18 cellular contexts compared by ENCODE assay signal in the genomic region with DNA sequence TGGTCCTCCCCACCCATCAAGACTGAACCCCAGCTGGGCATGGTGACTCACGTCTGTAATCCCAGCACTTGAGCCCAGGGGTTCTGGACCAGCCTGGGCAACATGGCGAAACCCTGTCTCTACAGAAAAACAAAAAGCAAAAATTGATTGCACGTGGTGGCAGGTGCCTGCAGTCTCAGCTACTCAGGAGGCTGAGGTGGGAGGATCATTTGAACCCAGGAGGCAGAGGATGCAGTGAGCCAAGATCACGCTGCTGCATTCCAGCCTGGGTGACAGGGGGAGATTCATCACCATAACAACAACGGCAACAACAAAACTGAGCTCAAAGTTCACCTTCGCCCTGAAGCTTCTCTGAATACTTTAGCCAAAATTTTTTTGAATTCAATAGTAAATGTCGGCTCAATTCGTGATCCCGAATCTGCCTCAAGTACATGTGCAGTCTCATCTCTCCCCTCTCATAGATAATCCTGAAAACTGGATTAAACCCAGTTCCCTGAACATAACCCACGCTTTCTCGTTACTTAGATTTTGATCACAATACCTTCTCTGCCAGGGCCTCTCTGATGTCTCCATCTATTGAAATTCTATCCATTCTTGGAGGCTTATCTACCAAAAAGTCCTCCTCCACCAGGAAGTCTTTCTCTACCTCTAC. TPM values are rescaled to one million over a fixed set of nuclear protein-coding genes. Genes with fewer than 3 reads are reported as not detected.
A peak's percentile ranks its signal among the peaks of the same experiment; 100 is the strongest.
DNase-seq lines count a peak whose midpoint lies in the region; ATAC-seq, FAIRE-seq and TF ChIP-seq lines count a peak whose summit lies in the region.
"Had no signal": no experiment of that assay in that cellular context is flagged by ENCODE, and none has a peak within 500 bp of the region (broad histone marks: within the 10 kb centered on the region; RNA-seq: fewer than 3 reads in every experiment).

No MANE protein-coding gene starts in this region.

- H4K91ac ChIP-seq in H9 (ENCODE audit: insufficient read length, low read depth, low read length) = no peak overlapping the region

- DNase-seq in H9 = peak; percentile 53
- DNase-seq in K562 (ENCODE audit: extremely low read depth in 1 of 4, low spot score in 3 of 4) = no peak
- peak; percentile 79 for DNase-seq in HepG2 (ENCODE audit: low spot score)
- no peak for DNase-seq in stimulated activated naive CD4-positive, alpha-beta T cell (lab: John Stamatoyannopoulos, UW)
- DNase-seq: CD8-positive, alpha-beta T cell; COR-L47; DMS153; DMS79 treated with DMSO at 0.1 percent for 48 hours; EL; GDM1; H7 had no signal

- H3K27ac ChIP-seq in H9 (ENCODE audit: insufficient read length, low read depth, low read length) = no peak overlapping the region
- H3K27ac ChIP-seq in K562 (ENCODE audit: extremely low read depth, low read depth, low read length) = no peak overlapping the region
- H3K27ac ChIP-seq in HepG2 (ENCODE audit: extremely low read length, insufficient read depth, low read length) = peak overlapping the region; percentile 54
- H3K27ac ChIP-seq: A549 had no signal

- H3K79me2 ChIP-seq in H9 (ENCODE audit: insufficient read depth, low read length) (no peaks in the 10 kb centered on the region), K562 (ENCODE audit: control insufficient read depth, insufficient read depth, low read length) (no peaks in the 10 kb centered on the region), HepG2 (ENCODE audit: insufficient read depth, low read length) (no peaks in the 10 kb centered on the region)

- no peak overlapping the region for H3K4me2 ChIP-seq in H9 (ENCODE audit: insufficient read depth, insufficient read length, low read length)
- no peak overlapping the region for H3K4me2 ChIP-seq in K562 (ENCODE audit: insufficient read depth, low read length)
- H3K4me2 ChIP-seq in HepG2 (ENCODE audit: low read depth, low read length) = peak overlapping the region; percentile 75
- H3K4me2 ChIP-seq: A549 had no signal

- H3K36me3 Mint-ChIP-seq in H9 (ENCODE audit: insufficient read depth in 1 of 3, low read depth in 3 of 3) = no peaks in the 10 kb centered on the region
- H3K36me3 Mint-ChIP-seq: CD14-positive monocyte; CD8-positive, alpha-beta T cell had no signal

- H4K20me1 ChIP-seq in H9 (ENCODE audit: control insufficient read depth, insufficient read depth, insufficient read length) (no peaks in the 10 kb centered on the region), K562 (replicated peaks; ENCODE audit: control insufficient read depth, insufficient read depth, low read length) (no peaks in the 10 kb centered on the region), HepG2 (ENCODE audit: insufficient read depth, low read length) (no peaks in the 10 kb centered on the region)

- H3K79me1 ChIP-seq in H9 (ENCODE audit: insufficient read depth, low read depth, low read length, poor library complexity, severe bottlenecking) = no peaks in the 10 kb centered on the region

- H3K4ac ChIP-seq in H9 (ENCODE audit: low read depth, low read length) = no peak overlapping the region

- peak overlapping the region; percentile 77 for H3T11ph ChIP-seq in H9 (ENCODE audit: low read length)

- no peak overlapping the region for H2BK12ac ChIP-seq in H9 (ENCODE audit: insufficient read length, low read depth, low read length)

- no peaks in the 10 kb centered on the region for H3K9me3 Mint-ChIP-seq in H9
- H3K9me3 Mint-ChIP-seq: CD14-positive monocyte; CD8-positive, alpha-beta T cell had no signal

- WGBS in H9 (ENCODE audit: extremely low coverage, insufficient read length, low lambda C conversion rate) = no CpG with 5 or more reads among the region's 11 CpGs
- 7% methylated on average over 10 of the region's 11 CpGs for WGBS in K562 (ENCODE audit: insufficient coverage, low coverage, missing lambda C conversion rate)
- WGBS in HepG2 (ENCODE audit: low lambda C conversion rate) = 13% methylated on average over 11 of the region's 11 CpGs

- no peak overlapping the region for H4K8ac ChIP-seq in H9 (replicated peaks; ENCODE audit: insufficient read length, low read depth, low read length)

- no peaks in the 10 kb centered on the region for H3K27me3 Mint-ChIP-seq in H9 (ENCODE audit: low read depth)

- H3K27me3 ChIP-seq in H9 (ENCODE audit: insufficient read depth, low read length) (no peaks in the 10 kb centered on the region), K562 (ENCODE audit: control insufficient read depth in 2 of 2, insufficient read depth in 2 of 2, low read length in 2 of 2) (peaks cover 9 to 30% of the 10 kb centered on the region in 2 experiments; a peak in 4 of 5 replicates), HepG2 (ENCODE audit: control insufficient read depth in 1 of 2, insufficient read depth in 2 of 2, low read length in 2 of 2) (no peaks in the 10 kb centered on the region)

- H3K9me1 ChIP-seq in K562 (ENCODE audit: control insufficient read depth, insufficient read depth, low read length) = no peaks in the 10 kb centered on the region

- H3K56ac ChIP-seq in H9 (ENCODE audit: insufficient read length, low read depth, low read length) = no peak overlapping the region

- no peak overlapping the region for H3K23ac ChIP-seq in H9 (ENCODE audit: insufficient read length, low read depth, low read length)

- H2AK5ac ChIP-seq in H9 (ENCODE audit: insufficient read length, low read length) = no peak overlapping the region

- no peaks in the 10 kb centered on the region for H3K23me2 ChIP-seq in H9 (ENCODE audit: insufficient read length, low read depth, low read length, poor library complexity, severe bottlenecking)

- in situ Hi-C loops in K562 (cut with MboI) = no loop called here
- in situ Hi-C loops in HepG2 (cut with HindIII; ENCODE audit: extremely low pct_ligation_motif_present, low pct_unique_long_range_greater_than_20kb) = no loop called here

- H2BK120ac ChIP-seq in H9 (ENCODE audit: low read depth, low read length, poor library complexity, severe bottlenecking) = peak overlapping the region; percentile 10

- no peak for TF ChIP-seq EP300 in K562 (IDR thresholded peaks at IDR 0.05; ENCODE audit: low read length)
- peak; percentile 6 to 49; a peak in 1 of 4 replicates for TF ChIP-seq EP300 in HepG2 (IDR thresholded peaks at IDR 0.05; ENCODE audit: low read depth in 2 of 2, low read length in 2 of 2)
- TF ChIP-seq EP300 in HepG2 (CRISPR knock-in tag; IDR thresholded peaks at IDR 0.05; ENCODE audit: borderline replicate concordance) = no peak

- H3K4me3 Mint-ChIP-seq in H9 = no peak overlapping the region; a peak in 1 of 5 replicates
- H3K4me3 Mint-ChIP-seq: CD14-positive monocyte; CD8-positive, alpha-beta T cell had no signal

- H3K14ac ChIP-seq in H9 (ENCODE audit: insufficient read depth, low read length) = no peak overlapping the region

- no peak overlapping the region for H2BK20ac ChIP-seq in H9 (ENCODE audit: low read depth, low read length, poor library complexity, severe bottlenecking)

- no peak overlapping the region for H3K4me3 ChIP-seq in K562
- H3K4me3 ChIP-seq in HepG2 (replicated peaks in 1 of 3; ENCODE audit: insufficient read depth in 1 of 3, low read depth in 2 of 3, low read length in 3 of 3) = peak overlapping the region in 2 of 3 experiments; percentile 24 to 38; a peak in 2 of 6 replicates
- H3K4me3 ChIP-seq: A549 had no signal

- no peak overlapping the region for H4K5ac ChIP-seq in H9 (ENCODE audit: insufficient read length, low read depth, low read length)

- H3K9me3 ChIP-seq in H9 (ENCODE audit: control insufficient read depth, low read depth, low read length) = no peaks in the 10 kb centered on the region
- no peaks in the 10 kb centered on the region for H3K9me3 ChIP-seq in K562 (replicated peaks; ENCODE audit: control insufficient read depth, insufficient read depth, low read depth, low read length)
- no peaks in the 10 kb centered on the region for H3K9me3 ChIP-seq in HepG2 (ENCODE audit: low read length)
- H3K9me3 ChIP-seq: A549 had no signal

- BruUV-seq in K562 (replicated peaks; lab: Mats Ljungman, UMichigan) = no TSS peak
- no TSS peak for BruUV-seq in HepG2 (replicated peaks; lab: Mats Ljungman, UMichigan)

- no peak overlapping the region for H2BK15ac ChIP-seq in H9 (ENCODE audit: low read depth, low read length)

- H3K9ac ChIP-seq in H9 (ENCODE audit: extremely low read depth, insufficient read length, low read length) (no peak overlapping the region), K562 (ENCODE audit: insufficient read depth in 1 of 2, low read depth in 2 of 2, low read length in 2 of 2) (no peak overlapping the region), HepG2 (ENCODE audit: insufficient read depth, low read depth, low read length) (peak overlapping the region; percentile 29; the same call in 1 of the 2 replicates)

- POLR2A ChIA-PET in K562 (lab: Yijun Ruan, JAX) = interaction anchor here (0.6 kb wide), 1 partner anchor 388 kb away, joined by 3 read pairs; no protein-coding TSS in a partner anchor
- POLR2A ChIA-PET in HepG2 (lab: Yijun Ruan, JAX) = interaction anchor here (1.7 kb wide), 1 partner anchor 13 kb away, joined by 12 read pairs; a partner anchor contains a TSS

- H3K36me3 ChIP-seq in K562 (ENCODE audit: control insufficient read depth, insufficient read depth, low read length) (no peaks in the 10 kb centered on the region), HepG2 (replicated peaks in 1 of 2; ENCODE audit: control insufficient read depth in 1 of 2, insufficient read depth in 2 of 2, low read length in 2 of 2) (no peaks in the 10 kb centered on the region)

- CTCF ChIA-PET in K562 (lab: Yijun Ruan, JAX; ENCODE audit: low intra/inter-chr PET ratio) = no interaction called here
- CTCF ChIA-PET in HepG2 (lab: Yijun Ruan, JAX; ENCODE audit: low intra/inter-chr PET ratio, low total read pairs) = no interaction called here

- ATAC-seq in K562 = no peak
- peak; percentile 73 for ATAC-seq in HepG2
- ATAC-seq in HG03378 (IDR thresholded peaks at IDR 0.05; ENCODE audit: unreplicated experiment) = no peak
- ATAC-seq in HG03045 (IDR thresholded peaks at IDR 0.05; ENCODE audit: unreplicated experiment) = no peak
- ATAC-seq: A549; CD8-positive, alpha-beta T cell had no signal

- TF ChIP-seq CTCF in H9 (conservative IDR thresholded peaks at IDR 0.05) (no peak), K562 (IDR thresholded peaks at IDR 0.05 in 2 of 3, conservative IDR thresholded peaks at IDR 0.05 in 1 of 3; ENCODE audit: insufficient read depth in 2 of 3, low read depth in 1 of 3, low read length in 3 of 3) (no peak), HepG2 (CRISPR knock-in tag; IDR thresholded peaks at IDR 0.05) (no peak)

- TF ChIP-seq RAD21 in K562 (CRISPR knock-in tag; conservative IDR thresholded peaks at IDR 0.05 in 1 of 2, IDR thresholded peaks at IDR 0.05 in 1 of 2) (no peak), HepG2 (CRISPR knock-in tag; IDR thresholded peaks at IDR 0.05) (no peak)

- peak overlapping the region; percentile 2 for H3K18ac ChIP-seq in H9 (ENCODE audit: insufficient read length, low read depth, low read length)

- H2BK5ac ChIP-seq in H9 (ENCODE audit: insufficient read length, low read length) = no peak overlapping the region

- H3K4me1 Mint-ChIP-seq in H9 = peaks cover 9 to 19% of the 10 kb centered on the region in 2 experiments
- H3K4me1 Mint-ChIP-seq: CD14-positive monocyte had no signal

- no peak overlapping the region for H2AFZ ChIP-seq in H9 (ENCODE audit: low read length)
- no peak overlapping the region for H2AFZ ChIP-seq in K562 (ENCODE audit: low read depth, low read length)
- no peak overlapping the region for H2AFZ ChIP-seq in HepG2 (ENCODE audit: low read length)

- peak overlapping the region in 2 of 3 experiments; percentile 32 to 84; a peak in 4 of 7 replicates for H3K27ac Mint-ChIP-seq in H9
- H3K27ac Mint-ChIP-seq: CD14-positive monocyte; CD8-positive, alpha-beta T cell had no signal

- intact Hi-C loops in K562 (cut with micrococcal nuclease) = no loop called here
- intact Hi-C loops in HepG2 (cut with micrococcal nuclease; ENCODE audit: unreplicated experiment) = loop anchor here (10.0 kb wide), 1 partner anchor 69 kb away; no protein-coding TSS in a partner anchor

- TF ChIP-seq POLR2A in K562 (conservative IDR thresholded peaks at IDR 0.05) = no peak
- TF ChIP-seq POLR2A in HepG2 (IDR thresholded peaks at IDR 0.05; ENCODE audit: insufficient read depth in 1 of 2, low read depth in 2 of 2, low read length in 2 of 2) = no peak

- FAIRE-seq in K562 (lab: Jason Lieb, UNC) (no peak), HepG2 (lab: Jason Lieb, UNC) (peak; percentile 15)
- FAIRE-seq: A549, D721Med, GM12892, HTR-8/SVneo had no signal

- H3K4me1 ChIP-seq in H9 (ENCODE audit: insufficient read depth, low read length) = no peaks in the 10 kb centered on the region
- H3K4me1 ChIP-seq in K562 (replicated peaks in 1 of 2; ENCODE audit: control insufficient read depth in 2 of 2, insufficient read depth in 2 of 2, low read length in 2 of 2) = no peaks in the 10 kb centered on the region
- H3K4me1 ChIP-seq in HepG2 (ENCODE audit: insufficient read depth, low read length) = peaks cover 75% of the 10 kb centered on the region

RNA-seq across cellular contexts. Expression of a gene that starts 13.5 kb away (rescaled TPM):
- total RNA-seq in H9 (2021) (251 and 256 TPM in 2 replicates), K562 (2014; rRNA removed) (83.7 and 92.6 TPM in 2 replicates), K562 (2014; rRNA removed; fragmentation: Illumina TruSeq; extraction: Trizol) (41.3 and 48.4 TPM in 2 replicates), K562 (2015; rRNA removed; fragmentation: Illumina TruSeq; extraction: Trizol) (38.5 and 39.7 TPM in 2 replicates), K562 (2021) (90.1 and 95.3 TPM in 2 replicates), HepG2 (2016; rRNA removed; fragmentation: Illumina TruSeq; extraction: Trizol) (68.6 and 122 TPM in 2 replicates)
- 67.4 and 250 TPM in 2 replicates for total RNA-seq in K562 (2011; cell fraction: chromatin; rRNA removed; ENCODE audit: low replicate concordance)
- total RNA-seq in K562 (2011; cell fraction: nucleolus; rRNA removed) = 31.9 and 47.6 TPM in 2 replicates
- 49.3 and 53.9 TPM in 2 replicates for total RNA-seq in K562 (2011; cell fraction: nucleoplasm; rRNA removed)
- polyA plus RNA-seq in K562 (2011; rRNA removed) (34.6 and 38.8 TPM in 2 replicates), K562 (2014; fragmentation: Illumina TruSeq; extraction: Trizol) (59.0 and 68.9 TPM in 2 replicates), K562 (2014; fragmentation: Nextera tagmentation; extraction: Ambion mirVana) (10 to 100 TPM; 16.3 to 26.1 TPM), K562 (2014; rRNA removed) (38.7 and 39.3 TPM in 2 replicates), HepG2 (2011; rRNA removed) (43.4 and 44.1 TPM in 2 replicates)
- 27.1 and 27.6 TPM in 2 replicates for polyA plus RNA-seq in K562 (2011; cell fraction: cytosol; rRNA removed)
- polyA plus RNA-seq in K562 (2011; cell fraction: nucleus; rRNA removed) = 41.9 and 53.7 TPM in 2 replicates
- polyA plus RNA-seq in K562 (2012) = 35.6 and 48.6 TPM in 2 replicates
- polyA minus RNA-seq in K562 (2011; rRNA and poly(A)+ RNA removed) = 95.5 and 107 TPM in 2 replicates
- polyA minus RNA-seq in K562 (2011; cell fraction: cytosol; rRNA and poly(A)+ RNA removed) = 77.2 and 89.1 TPM in 2 replicates
- 28.9 and 59.1 TPM in 2 replicates for polyA minus RNA-seq in K562 (2011; cell fraction: nucleus; rRNA and poly(A)+ RNA removed)
- 7.0 and 7.2 TPM in 2 replicates for total RNA-seq in HepG2 (2016; cell fraction: cytosol; rRNA removed; fragmentation: Illumina TruSeq; extraction: Trizol; ENCODE audit: low read depth)
- total RNA-seq in HepG2 (2016; cell fraction: insoluble cytoplasmic fraction; rRNA removed; fragmentation: Illumina TruSeq; extraction: Trizol) = 66.9 and 98.1 TPM in 2 replicates
- 17.3 and 21.2 TPM in 2 replicates for total RNA-seq in HepG2 (2016; cell fraction: membrane; rRNA removed; fragmentation: Illumina TruSeq; extraction: Trizol)
- total RNA-seq in HepG2 (2016; cell fraction: nucleus; rRNA removed; fragmentation: Illumina TruSeq; extraction: Trizol) = 84.1 and 90.0 TPM in 2 replicates
- polyA plus RNA-seq in HepG2 (2011; cell fraction: cytosol; rRNA removed) = 31.4 and 44.1 TPM in 2 replicates
- 74.1 and 125 TPM in 2 replicates for polyA plus RNA-seq in HepG2 (2011; cell fraction: nucleus; rRNA removed)
- polyA plus RNA-seq in HepG2 (2012) = 35.7 and 50.5 TPM in 2 replicates
- polyA plus RNA-seq in HepG2 (2016; cell fraction: cytosol; fragmentation: Illumina TruSeq; extraction: Trizol; ENCODE audit: low read depth) = 1.5 and 1.7 TPM in 2 replicates
- 46.3 and 57.7 TPM in 2 replicates for polyA plus RNA-seq in HepG2 (2016; cell fraction: insoluble cytoplasmic fraction; fragmentation: Illumina TruSeq; extraction: Trizol; ENCODE audit: low read depth)
- polyA plus RNA-seq in HepG2 (2016; cell fraction: membrane; fragmentation: Illumina TruSeq; extraction: Trizol; ENCODE audit: low read depth) = 3.8 and 4.4 TPM in 2 replicates
- polyA plus RNA-seq in HepG2 (2016; cell fraction: nucleus; fragmentation: Illumina TruSeq; extraction: Trizol; ENCODE audit: insufficient read depth, low read depth) = 88.3 and 89.7 TPM in 2 replicates
- polyA minus RNA-seq in HepG2 (2011; rRNA and poly(A)+ RNA removed; ENCODE audit: low replicate concordance) = 8.2 and 85.8 TPM in 2 replicates
- polyA minus RNA-seq in HepG2 (2011; cell fraction: cytosol; rRNA and poly(A)+ RNA removed) = 60.2 and 68.5 TPM in 2 replicates
- 127 and 140 TPM in 2 replicates for polyA minus RNA-seq in HepG2 (2011; cell fraction: nucleus; rRNA and poly(A)+ RNA removed)

Comparison
In these comparisons a context has a peak if more than half of its experiments do, and no peak if none do; other contexts are left out.
1. DNase-seq: peak in H9 (single experiment) and HepG2 (single experiment); none in K562 (0 of 4) and stimulated activated naive CD4-positive, alpha-beta T cell (0 of 6).